Comparison of ENCODE assay signal across 9 cellular contexts in genomic region chr9:5976668-5977397, GRCh38. TPM values are rescaled to one million over a fixed set of nuclear protein-coding genes. Genes with fewer than 3 reads are reported as not detected.
A peak's percentile ranks its signal among the peaks of the same experiment; 100 is the strongest.
DNase-seq lines count a peak whose midpoint lies in the region; ATAC-seq lines count a peak whose summit lies in the region.
"Had no signal": no experiment of that assay in that cellular context is flagged by ENCODE, and none has a peak within 500 bp of the region (broad histone marks: within the 10 kb centered on the region; RNA-seq: fewer than 3 reads in every experiment).

No MANE protein-coding gene starts in this region.

- CTCF ChIA-PET in CD4-positive, alpha-beta memory T cell (lab: Charles Lee; ENCODE audit: partially characterized antibody): no interaction called here

- POLR2A ChIA-PET in CD4-positive, alpha-beta memory T cell (lab: Charles Lee; ENCODE audit: partially characterized antibody): no interaction called here

- peaks cover 37% of the 10 kb centered on the region for H3K4me1 Mint-ChIP-seq in activated naive CD8-positive, alpha-beta T cell (ENCODE audit: low read depth)
- peaks cover 15 to 27% (median 20%) of the 10 kb centered on the region in 4 donors for H3K4me1 Mint-ChIP-seq in CD4-positive, alpha-beta memory T cell

- no peaks in the 10 kb centered on the region for H3K27me3 ChIP-seq in CD4-positive, alpha-beta memory T cell (ENCODE audit: insufficient read depth, low read length)

- no peaks in the 10 kb centered on the region for H3K9me3 Mint-ChIP-seq in activated naive CD8-positive, alpha-beta T cell (ENCODE audit: low read depth)
- peaks cover 0 to 1% (median 0%) of the 10 kb centered on the region in 8 donors for H3K9me3 Mint-ChIP-seq in CD4-positive, alpha-beta memory T cell

- H3K27me3 Mint-ChIP-seq in activated naive CD8-positive, alpha-beta T cell: no peaks in the 10 kb centered on the region
- no peaks in the 10 kb centered on the region for H3K27me3 Mint-ChIP-seq in CD4-positive, alpha-beta memory T cell

- H3K27ac ChIP-seq in CD4-positive, alpha-beta memory T cell (ENCODE audit: low read depth, low read length): no peak overlapping the region
- H3K27ac ChIP-seq: parathyroid adenoma had no signal

- DNase-seq in myocyte (ENCODE audit: low read depth): peak; percentile 11
- DNase-seq in stimulated activated CD4-positive, alpha-beta T cell treated with anti-CD3 and anti-CD28 coated beads, Interleukin-1b, Interleukin-23, amount 100 ng/mL, for 48 hours: no peak
- DNase-seq in CD4-positive, alpha-beta memory T cell: no peak
- no peak for DNase-seq in A172 (ENCODE audit: low spot score)
- DNase-seq in NCI-H2196 treated with DMSO at 0.1 percent for 48 hours (lab: John Stamatoyannopoulos, UW; ENCODE audit: unreplicated experiment): no peak

- no peak overlapping the region for H3K4me3 ChIP-seq in CD4-positive, alpha-beta memory T cell (ENCODE audit: low read length in 2 of 2)

- peaks cover 31% of the 10 kb centered on the region for H3K36me3 Mint-ChIP-seq in activated naive CD8-positive, alpha-beta T cell
- peaks cover 51 to 53% of the 10 kb centered on the region in 2 donors for H3K36me3 Mint-ChIP-seq in CD4-positive, alpha-beta memory T cell

- H3K4me3 Mint-ChIP-seq in activated naive CD8-positive, alpha-beta T cell: no peak overlapping the region
- no peak overlapping the region for H3K4me3 Mint-ChIP-seq in CD4-positive, alpha-beta memory T cell

- no peaks in the 10 kb centered on the region for H3K36me3 ChIP-seq in CD4-positive, alpha-beta memory T cell (ENCODE audit: insufficient read depth, low read length)

- H3K4me1 ChIP-seq in CD4-positive, alpha-beta memory T cell (ENCODE audit: insufficient read depth, low read length): peaks cover 8% of the 10 kb centered on the region
- H3K4me1 ChIP-seq: parathyroid adenoma had no signal

- no peaks in the 10 kb centered on the region for H3K9me3 ChIP-seq in CD4-positive, alpha-beta memory T cell (ENCODE audit: control insufficient read depth in 1 of 2, low read length in 2 of 2)

- intact Hi-C loops in CD4-positive, alpha-beta memory T cell (cut with micrococcal nuclease): no loop called here

- H3K27ac Mint-ChIP-seq in activated naive CD8-positive, alpha-beta T cell: peak overlapping the region; percentile 69
- peak overlapping the region in 3 of 7 donors; percentile 65 to 80 (median 69) for H3K27ac Mint-ChIP-seq in CD4-positive, alpha-beta memory T cell

- ATAC-seq in GM18858 (IDR thresholded peaks at IDR 0.05; ENCODE audit: unreplicated experiment) (peak; percentile 47), HG02973 (IDR thresholded peaks at IDR 0.05; ENCODE audit: unreplicated experiment) (peak; percentile 67)

RNA-seq across cellular contexts. Expression of gene RANBP6, which starts 38.6 kb away (rescaled TPM):
- total RNA-seq in myocyte: 38.3 and 42.0 TPM in 2 replicates
- 7.4 TPM for polyA plus RNA-seq in myocyte (2012)
- 10 to 100 TPM; 36.0 to 36.7 TPM for total RNA-seq in CD4-positive, alpha-beta memory T cell
- polyA plus RNA-seq in CD4-positive, alpha-beta memory T cell: 10 to 100 TPM; 20.4 to 24.7 TPM
- total RNA-seq in A172 (2014; rRNA removed; shearing (Covaris generic)): 37.3 and 39.3 TPM in 2 replicates
